In genomic region chr13:28140433-28141125, GRCh38 we compare ENCODE assay signal across 9 cellular contexts. TPM values are rescaled to one million over a fixed set of nuclear protein-coding genes. Genes with fewer than 3 reads are reported as not detected.
DNase-seq lines count a peak whose midpoint lies in the region; ATAC-seq, FAIRE-seq and TF ChIP-seq lines count a peak whose summit lies in the region.
"Had no signal": no experiment of that assay in that cellular context is flagged by ENCODE, and none has a peak within 500 bp of the region (broad histone marks: within the 10 kb centered on the region; RNA-seq: fewer than 3 reads in every experiment).

No MANE protein-coding gene starts in this region.

- H3K27ac ChIP-seq in HUES64 (ENCODE audit: low read depth, low read length) (peak overlapping the region; percentile 99; the same call in 1 of the 2 replicates), mammary epithelial cell (ENCODE audit: insufficient read depth, low read depth, low read length) (no peak overlapping the region), small intestine (ENCODE audit: low read depth in 1 of 2, low read length in 1 of 2) (no peak overlapping the region)

- peak overlapping the region; percentile 83 for H3K4me2 ChIP-seq in mammary epithelial cell (ENCODE audit: insufficient read depth, low read depth, low read length)

- CTCF ChIA-PET in mammary epithelial cell (lab: Charles Lee; ENCODE audit: low non-redundant PET), result interaction anchor here (0.7 kb wide), 1 partner anchor 83 kb away, joined by 4 read pairs; no protein-coding TSS in a partner anchor

- BruUV-seq in mammary epithelial cell (replicated peaks; lab: Mats Ljungman, UMichigan), result no TSS peak

- H3K27me3 ChIP-seq in BE2C (no peaks in the 10 kb centered on the region), HUES64 (ENCODE audit: insufficient read depth, low read length) (no peaks in the 10 kb centered on the region), mammary epithelial cell (ENCODE audit: insufficient read depth, low read length) (no peaks in the 10 kb centered on the region), small intestine (ENCODE audit: control insufficient read depth in 2 of 2, insufficient read depth in 2 of 2, low read length in 2 of 2) (no peaks in the 10 kb centered on the region)

- no peaks in the 10 kb centered on the region for H3K9me3 ChIP-seq in BE2C
- H3K9me3 ChIP-seq in HUES64 (ENCODE audit: insufficient read depth, low read depth, low read length), result no peaks in the 10 kb centered on the region
- H3K9me3 ChIP-seq in mammary epithelial cell (replicated peaks; ENCODE audit: insufficient read depth, low read length), result no peaks in the 10 kb centered on the region
- H3K9me3 ChIP-seq in small intestine (ENCODE audit: control insufficient read depth, low read depth), result no peaks in the 10 kb centered on the region

- peaks cover 0 to 1% (median 0%) of the 10 kb centered on the region in 7 donors for H3K9me3 Mint-ChIP-seq in naive B cell

- peaks cover 46 to 72% (median 65%) of the 10 kb centered on the region in 3 donors for H3K4me1 Mint-ChIP-seq in naive B cell

- dilution Hi-C loops in mammary epithelial cell (cut with HindIII; ENCODE audit: low sequenced_read_pairs), result no loop called here

- peaks cover 3% of the 10 kb centered on the region for H4K20me1 ChIP-seq in mammary epithelial cell (ENCODE audit: insufficient read depth, low read length)

- H3K36me3 Mint-ChIP-seq in naive B cell, result no peaks in the 10 kb centered on the region

- 34% methylated on average over 10 of the region's 10 CpGs for WGBS in HUES64
- 90% methylated on average over 8 of the region's 10 CpGs for WGBS in mammary epithelial cell (ENCODE audit: low coverage, missing lambda C conversion rate)
- WGBS in small intestine, 3 donors, result 53 to 65% (median 59%) methylated on average over 8 to 10 of the region's 10 CpGs

- in situ Hi-C loops in mammary epithelial cell (cut with MboI; ENCODE audit: low sequenced_read_pairs in 2 of 2), result no loop called here

- no peak overlapping the region for H2AFZ ChIP-seq in mammary epithelial cell (ENCODE audit: low read depth, low read length)

- ATAC-seq in naive B cell (ENCODE audit: low read depth in 2 of 2) (no peak), HG02840 (IDR thresholded peaks at IDR 0.05; ENCODE audit: low FRiP score, unreplicated experiment) (no peak)

- TF ChIP-seq CTCF in BE2C (IDR thresholded peaks at IDR 0.05; ENCODE audit: low read depth, low read length), result no peak
- no peak for TF ChIP-seq CTCF in mammary epithelial cell (conservative IDR thresholded peaks at IDR 0.05 in 1 of 2, IDR thresholded peaks at IDR 0.05 in 1 of 2; ENCODE audit: extremely low read depth in 1 of 2, insufficient read depth in 1 of 2, low read depth in 1 of 2, low read length in 2 of 2)

- peaks cover 91% of the 10 kb centered on the region for H3K79me2 ChIP-seq in mammary epithelial cell (ENCODE audit: insufficient read depth, low read length)

- H3K4me3 ChIP-seq in BE2C (ENCODE audit: low read depth, low read length) (peak overlapping the region; percentile 84), HUES64 (ENCODE audit: low read length) (peak overlapping the region; percentile 77), mammary epithelial cell (replicated peaks in 1 of 3; ENCODE audit: insufficient read depth in 1 of 3, low read depth in 2 of 3, low read length in 3 of 3) (peak overlapping the region in 1 of 3 experiments; percentile 79), small intestine (ENCODE audit: low read depth in 1 of 2, low read length in 2 of 2) (peak overlapping the region in 1 of 2 donors; percentile 98)

- DNase-seq in BE2C (no peak), mammary epithelial cell (no peak), naive B cell (no peak), cerebellar cortex (ENCODE audit: low spot score) (no peak), small intestine (no peak), urothelium cell line (ENCODE audit: low spot score) (no peak)
- DNase-seq: NCI-H446 had no signal

- no peaks in the 10 kb centered on the region for H3K36me3 ChIP-seq in BE2C
- no peaks in the 10 kb centered on the region for H3K36me3 ChIP-seq in HUES64 (ENCODE audit: insufficient read depth, low read length)
- H3K36me3 ChIP-seq in mammary epithelial cell (ENCODE audit: insufficient read depth, low read length), result no peaks in the 10 kb centered on the region
- H3K36me3 ChIP-seq in small intestine (ENCODE audit: control insufficient read depth in 2 of 2, insufficient read depth in 2 of 2, low read length in 2 of 2), result no peaks in the 10 kb centered on the region

- no peaks in the 10 kb centered on the region; the same call in 1 of the 2 replicates for H3K4me1 ChIP-seq in BE2C
- H3K4me1 ChIP-seq in HUES64 (ENCODE audit: insufficient read depth, low read length), result peaks cover 27% of the 10 kb centered on the region
- H3K4me1 ChIP-seq in mammary epithelial cell (ENCODE audit: insufficient read depth, low read length), result peaks cover 3% of the 10 kb centered on the region
- H3K4me1 ChIP-seq in small intestine (ENCODE audit: control insufficient read depth in 2 of 2, insufficient read depth in 1 of 2, low read depth in 1 of 2, low read length in 1 of 2), result peaks cover 0 to 3% of the 10 kb centered on the region in 2 donors

- FAIRE-seq in small intestine (lab: Jason Lieb, UNC), result no peak
- FAIRE-seq in urothelium cell line (lab: Jason Lieb, UNC), result no peak

- intact Hi-C loops in mammary epithelial cell (cut with micrococcal nuclease), result no loop called here

- H3K4me3 Mint-ChIP-seq in naive B cell, result peak overlapping the region; percentile 84 to 98 (median 96)

- H3K27me3 Mint-ChIP-seq in naive B cell, result no peaks in the 10 kb centered on the region

- peak overlapping the region; percentile 78 to 99 (median 98) for H3K27ac Mint-ChIP-seq in naive B cell

- H3K9ac ChIP-seq in HUES64 (ENCODE audit: low read depth, low read length) (peak overlapping the region; percentile 78), mammary epithelial cell (ENCODE audit: insufficient read depth, low read length) (no peak overlapping the region)

RNA-seq across cellular contexts. Expression of gene PAN3, which starts 2.2 kb away (rescaled TPM):
- polyA plus RNA-seq in BE2C (2012; ENCODE audit: insufficient read depth, insufficient read length, low read depth), result 11.1 TPM
- 17.2 TPM for polyA plus RNA-seq in HUES64 (2013, experiment 1 of 2)
- 16.7 TPM for polyA plus RNA-seq in HUES64 (2013, experiment 2 of 2)
- total RNA-seq in mammary epithelial cell, result 10 to 100 TPM; 25.4 to 28.2 TPM
- polyA plus RNA-seq in mammary epithelial cell (8.6 TPM), naive B cell (ENCODE audit: low read depth in 6 of 6) (10 to 100 TPM in 1 of 6 donors, 1 to 10 TPM in 5; 6.3 to 11.2 (median 7.5) TPM), small intestine (10 to 100 TPM in 1 of 3 donors, 1 to 10 TPM in 2; 7.8 to 13.2 (median 8.0) TPM)
- polyA minus RNA-seq in mammary epithelial cell, result 21.3 TPM

RNA-seq across cellular contexts. Expression of gene FLT3, which starts 40.2 kb away (rescaled TPM):
- not detected for polyA plus RNA-seq in BE2C (2012; ENCODE audit: insufficient read depth, insufficient read length, low read depth)
- polyA plus RNA-seq in HUES64 (2013, experiment 1 of 2), result 0.35 TPM
- 0.13 TPM for polyA plus RNA-seq in HUES64 (2013, experiment 2 of 2)
- total RNA-seq in mammary epithelial cell, result not detected
- polyA plus RNA-seq in mammary epithelial cell (not detected), naive B cell (ENCODE audit: low read depth in 6 of 6) (under 1 TPM in 3 of 6 donors, not detected in 3; 0.08 to 0.47 (median 0.36) TPM), small intestine (under 1 TPM in 2 of 3 donors, not detected in 1; 0.19 to 0.27 TPM)
- not detected for polyA minus RNA-seq in mammary epithelial cell
